ENCODE assay signal across 10 cellular contexts in genomic region chr6:52297433-52297832, GRCh38. TPM values are rescaled to one million over a fixed set of nuclear protein-coding genes. Genes with fewer than 3 reads are reported as not detected.
DNase-seq lines count a peak whose midpoint lies in the region; ATAC-seq, FAIRE-seq and TF ChIP-seq lines count a peak whose summit lies in the region.
"Had no signal": no experiment of that assay in that cellular context is flagged by ENCODE, and none has a peak within 500 bp of the region (broad histone marks: within the 10 kb centered on the region; RNA-seq: fewer than 3 reads in every experiment).

No MANE protein-coding gene starts in this region.

- ATAC-seq in GM21717 (IDR thresholded peaks at IDR 0.05; ENCODE audit: unreplicated experiment) = peak; percentile 41
- ATAC-seq: HCT116 had no signal

- peaks cover 41% of the 10 kb centered on the region for H3K4me1 Mint-ChIP-seq in activated CD4-positive, alpha-beta memory T cell treated with anti-CD3 and anti-CD28 coated beads for 36 hours (ENCODE audit: low read depth)
- H3K4me1 Mint-ChIP-seq in activated CD4-positive, alpha-beta memory T cell treated with anti-CD3 and anti-CD28 coated beads, Interleukin-2, amount 10 ng/mL, durations not matched to agents 7 days and 5 days = peaks cover 25% of the 10 kb centered on the region
- H3K4me1 Mint-ChIP-seq in neural progenitor cell = peaks cover 10% of the 10 kb centered on the region

- no peak for TF ChIP-seq CTCF in neural progenitor cell (IDR thresholded peaks at IDR 0.05)

- no peaks in the 10 kb centered on the region for H3K36me3 Mint-ChIP-seq in activated CD4-positive, alpha-beta memory T cell treated with anti-CD3 and anti-CD28 coated beads for 36 hours
- no peaks in the 10 kb centered on the region for H3K36me3 Mint-ChIP-seq in activated CD4-positive, alpha-beta memory T cell treated with anti-CD3 and anti-CD28 coated beads, Interleukin-2, amount 10 ng/mL, durations not matched to agents 7 days and 5 days (ENCODE audit: low read depth)
- H3K36me3 Mint-ChIP-seq in neural progenitor cell = peaks cover 6% of the 10 kb centered on the region

- no peak overlapping the region for H3K4me2 ChIP-seq in neural progenitor cell

- no peaks in the 10 kb centered on the region for H3K36me3 ChIP-seq in neural progenitor cell
- H3K36me3 ChIP-seq: sigmoid colon had no signal

- H3K9me3 ChIP-seq in neural progenitor cell (ENCODE audit: low read depth) = no peaks in the 10 kb centered on the region
- H3K9me3 ChIP-seq: sigmoid colon had no signal

- no peak overlapping the region for H2AFZ ChIP-seq in neural progenitor cell (replicated peaks)

- intact Hi-C loops in activated CD4-positive, alpha-beta memory T cell treated with anti-CD3 and anti-CD28 coated beads for 36 hours (cut with micrococcal nuclease) = loop anchor here (2.0 kb wide), 2 partner anchors 65 to 101 kb away; partner anchors contain the start of gene PAQR8

- H3K4me1 ChIP-seq in neural progenitor cell = peaks cover 6% of the 10 kb centered on the region
- H3K4me1 ChIP-seq: sigmoid colon had no signal

- H3K27me3 Mint-ChIP-seq in activated CD4-positive, alpha-beta memory T cell treated with anti-CD3 and anti-CD28 coated beads for 36 hours = no peaks in the 10 kb centered on the region
- no peaks in the 10 kb centered on the region for H3K27me3 Mint-ChIP-seq in activated CD4-positive, alpha-beta memory T cell treated with anti-CD3 and anti-CD28 coated beads, Interleukin-2, amount 10 ng/mL, durations not matched to agents 7 days and 5 days
- peaks cover 10% of the 10 kb centered on the region for H3K27me3 Mint-ChIP-seq in neural progenitor cell (ENCODE audit: insufficient read depth, low read depth)

- H3F3A ChIP-seq in neural progenitor cell (ENCODE audit: low read depth) = no peaks in the 10 kb centered on the region

- H3K27ac Mint-ChIP-seq in activated CD4-positive, alpha-beta memory T cell treated with anti-CD3 and anti-CD28 coated beads for 36 hours = peak overlapping the region; percentile 88
- no peak overlapping the region for H3K27ac Mint-ChIP-seq in activated CD4-positive, alpha-beta memory T cell treated with anti-CD3 and anti-CD28 coated beads, Interleukin-2, amount 10 ng/mL, durations not matched to agents 7 days and 5 days
- peak overlapping the region; percentile 24 for H3K27ac Mint-ChIP-seq in neural progenitor cell

- H3K4me3 ChIP-seq in neural progenitor cell = no peak overlapping the region
- H3K4me3 ChIP-seq: sigmoid colon had no signal

- no peak overlapping the region for H3K27ac ChIP-seq in neural progenitor cell
- H3K27ac ChIP-seq: sigmoid colon had no signal

- H3K9ac ChIP-seq in neural progenitor cell = no peak overlapping the region

- CTCF ChIA-PET in activated CD4-positive, alpha-beta memory T cell treated with anti-CD3 and anti-CD28 coated beads for 36 hours (lab: Charles Lee) = interaction anchor here (0.7 to 1.3 kb wide), 3 partner anchors 10 to 102 kb away, joined by 4 to 19 read pairs (median 5); partner anchors contain the start of gene MCM3
- CTCF ChIA-PET in activated CD4-positive, alpha-beta memory T cell treated with anti-CD3 and anti-CD28 coated beads, Interleukin-2, amount 10 ng/mL, durations not matched to agents 7 days and 5 days (lab: Charles Lee) = no interaction called here

- peak overlapping the region; percentile 64 for H3K4me3 Mint-ChIP-seq in activated CD4-positive, alpha-beta memory T cell treated with anti-CD3 and anti-CD28 coated beads for 36 hours
- H3K4me3 Mint-ChIP-seq in activated CD4-positive, alpha-beta memory T cell treated with anti-CD3 and anti-CD28 coated beads, Interleukin-2, amount 10 ng/mL, durations not matched to agents 7 days and 5 days = no peak overlapping the region
- H3K4me3 Mint-ChIP-seq in neural progenitor cell = no peak overlapping the region

- H3K79me2 ChIP-seq in neural progenitor cell (ENCODE audit: low read depth) = no peaks in the 10 kb centered on the region

- no peaks in the 10 kb centered on the region for H3K9me3 Mint-ChIP-seq in activated CD4-positive, alpha-beta memory T cell treated with anti-CD3 and anti-CD28 coated beads for 36 hours
- peaks cover 2% of the 10 kb centered on the region for H3K9me3 Mint-ChIP-seq in activated CD4-positive, alpha-beta memory T cell treated with anti-CD3 and anti-CD28 coated beads, Interleukin-2, amount 10 ng/mL, durations not matched to agents 7 days and 5 days
- peaks cover 42% of the 10 kb centered on the region for H3K9me3 Mint-ChIP-seq in neural progenitor cell

- POLR2A ChIA-PET in activated CD4-positive, alpha-beta memory T cell treated with anti-CD3 and anti-CD28 coated beads for 36 hours (lab: Charles Lee) = interaction anchor here (0.7 to 1.2 kb wide), 3 partner anchors 8 to 12 kb away, joined by 3 to 13 read pairs (median 4); partner anchors contain the start of gene MCM3
- POLR2A ChIA-PET in activated CD4-positive, alpha-beta memory T cell treated with anti-CD3 and anti-CD28 coated beads, Interleukin-2, amount 10 ng/mL, durations not matched to agents 7 days and 5 days (lab: Charles Lee) = interaction anchor here (1.2 to 1.7 kb wide), 3 partner anchors 12 to 92 kb away, joined by 4 to 11 read pairs (median 7); partner anchors contain the start of gene PAQR8

- no peaks in the 10 kb centered on the region for H3K27me3 ChIP-seq in neural progenitor cell
- H3K27me3 ChIP-seq: sigmoid colon had no signal

- peak; percentile 23 for DNase-seq in activated CD4-positive, alpha-beta memory T cell treated with anti-CD3 and anti-CD28 coated beads for 36 hours
- DNase-seq in activated CD4-positive, alpha-beta memory T cell treated with anti-CD3 and anti-CD28 coated beads, Interleukin-2, amount 10 ng/mL, durations not matched to agents 7 days and 5 days = no peak
- peak; percentile 35 to 79 for DNase-seq in NOMO-1 (lab: John Stamatoyannopoulos, UW; ENCODE audit: unreplicated experiment in 2 of 2)
- DNase-seq in neural progenitor cell (ENCODE audit: low spot score) = no peak
- DNase-seq in NCI-H187 (lab: John Stamatoyannopoulos, UW) = no peak
- DNase-seq in HTR-8/SVneo (ENCODE audit: insufficient read length, low spot score) = no peak
- no peak for DNase-seq in GM19240 (ENCODE audit: insufficient read length, low spot score)
- DNase-seq: sigmoid colon had no signal

- no peak for FAIRE-seq in HTR-8/SVneo (lab: Jason Lieb, UNC)

- H4K20me1 ChIP-seq in neural progenitor cell (ENCODE audit: low read depth) = no peaks in the 10 kb centered on the region

RNA-seq across cellular contexts. Expression of gene MCM3, which starts 12.9 kb away (rescaled TPM):
- total RNA-seq in activated CD4-positive, alpha-beta memory T cell treated with anti-CD3 and anti-CD28 coated beads for 36 hours = 100 to 1,000 TPM; 231 to 244 TPM
- total RNA-seq in activated CD4-positive, alpha-beta memory T cell treated with anti-CD3 and anti-CD28 coated beads, Interleukin-2, amount 10 ng/mL, durations not matched to agents 7 days and 5 days = 100 to 1,000 TPM; 149 TPM
- 224 and 246 TPM in 2 replicates for total RNA-seq in neural progenitor cell (ENCODE audit: low replicate concordance)

RNA-seq across cellular contexts. Expression of gene IL17F, which starts 53.1 kb away (rescaled TPM):
- 100 to 1,000 TPM; 113 to 119 TPM for total RNA-seq in activated CD4-positive, alpha-beta memory T cell treated with anti-CD3 and anti-CD28 coated beads for 36 hours
- total RNA-seq in activated CD4-positive, alpha-beta memory T cell treated with anti-CD3 and anti-CD28 coated beads, Interleukin-2, amount 10 ng/mL, durations not matched to agents 7 days and 5 days = 10 to 100 TPM; 12.6 to 13.3 TPM
- total RNA-seq in neural progenitor cell (ENCODE audit: low replicate concordance) = not detected in 2 replicates
- total RNA-seq: sigmoid colon had no signal

Comparison
In these comparisons a context has a peak if more than half of its experiments do, and no peak if none do; other contexts are left out.
1. DNase-seq: peak in activated CD4-positive, alpha-beta memory T cell treated with anti-CD3 and anti-CD28 coated beads for 36 hours (single experiment) and NOMO-1 (2 of 2); none in activated CD4-positive, alpha-beta memory T cell treated with anti-CD3 and anti-CD28 coated beads, Interleukin-2, amount 10 ng/mL, durations not matched to agents 7 days and 5 days (single experiment), neural progenitor cell (single experiment), NCI-H187 (0 of 2), HTR-8/SVneo (single experiment) and GM19240 (single experiment).
2. RNA of gene IL17F, which starts 53.1 kb away (total RNA-seq): 113 to 119 TPM in activated CD4-positive, alpha-beta memory T cell treated with anti-CD3 and anti-CD28 coated beads for 36 hours and 12.6 to 13.3 TPM in activated CD4-positive, alpha-beta memory T cell treated with anti-CD3 and anti-CD28 coated beads, Interleukin-2, amount 10 ng/mL, durations not matched to agents 7 days and 5 days; not detected in neural progenitor cell; every median in the first group is over 10 times any median in the second.